Comparison of ENCODE assay signal across 9 cellular contexts in the genomic region with DNA sequence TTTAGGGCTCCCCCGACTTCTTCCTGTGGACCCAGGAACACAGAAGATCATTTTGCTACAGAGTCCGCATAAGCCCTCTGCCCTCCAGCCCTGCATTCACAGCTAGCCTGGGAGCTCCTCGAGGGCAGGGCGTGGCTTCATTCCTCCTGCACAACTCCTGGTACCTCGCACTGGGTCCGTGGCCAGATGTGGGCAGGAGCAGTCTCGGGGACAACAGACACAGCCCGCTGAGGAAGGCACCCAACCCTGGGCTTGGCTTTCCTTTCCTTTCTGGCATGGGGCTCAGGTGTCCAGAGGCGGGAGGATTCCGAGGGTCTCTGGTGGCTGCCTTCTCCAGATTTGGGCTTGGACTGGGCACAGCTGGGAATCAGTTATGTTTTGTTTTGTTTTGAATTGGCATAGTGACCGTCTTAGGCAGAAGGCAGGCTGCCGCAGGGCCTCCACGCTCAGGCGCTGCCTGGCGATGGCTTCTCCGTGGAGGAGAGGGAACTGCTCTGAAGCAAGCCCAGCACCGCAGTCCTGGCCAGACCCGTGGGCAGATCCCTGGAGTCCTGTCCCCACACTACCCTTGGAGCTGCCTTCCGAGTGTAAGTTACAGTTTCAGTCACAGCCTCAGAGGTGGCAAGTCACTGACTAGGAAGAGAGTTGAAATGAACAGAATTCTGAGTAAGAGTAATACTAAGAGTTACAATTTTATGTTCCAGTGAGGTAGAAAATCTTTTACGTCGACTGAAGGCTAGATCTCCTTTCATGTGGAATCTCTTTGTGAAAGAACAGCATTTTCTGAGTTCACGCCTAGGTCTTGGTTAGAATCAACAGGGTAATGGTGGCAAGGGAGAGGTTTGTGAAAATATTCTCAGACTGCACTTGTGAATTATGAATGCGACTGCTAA. TPM values are rescaled to one million over a fixed set of nuclear protein-coding genes. Genes with fewer than 3 reads are reported as not detected.
DNase-seq lines count a peak whose midpoint lies in the region; ATAC-seq and TF ChIP-seq lines count a peak whose summit lies in the region.
"Had no signal": no experiment of that assay in that cellular context is flagged by ENCODE, and none has a peak within 500 bp of the region (broad histone marks: within the 10 kb centered on the region; RNA-seq: fewer than 3 reads in every experiment).

No MANE protein-coding gene starts in this region.

- H3K4me1 ChIP-seq in esophagus (ENCODE audit: control insufficient read depth in 2 of 2, insufficient read depth in 2 of 2, low read length in 1 of 2) = peaks cover 7 to 12% of the 10 kb centered on the region in 2 donors
- H3K4me1 ChIP-seq in psoas muscle = peaks cover 60% of the 10 kb centered on the region

- H3K36me3 Mint-ChIP-seq in natural killer cell treated with Interleukin-12 subunit alpha and Interleukin-12 subunit beta and Interleukin-15 and Interleukin-18, amount 100 ng/mL, for 72 hours = no peaks in the 10 kb centered on the region
- H3K36me3 Mint-ChIP-seq in natural killer cell = no peaks in the 10 kb centered on the region

- H3K9me3 ChIP-seq in esophagus (ENCODE audit: control insufficient read depth in 2 of 2, insufficient read depth in 1 of 2, low read depth in 1 of 2, low read length in 1 of 2) (no peaks in the 10 kb centered on the region), psoas muscle (no peaks in the 10 kb centered on the region)
- H3K9me3 ChIP-seq: testis had no signal

- H3K27ac Mint-ChIP-seq in natural killer cell treated with Interleukin-12 subunit alpha and Interleukin-12 subunit beta and Interleukin-15 and Interleukin-18, amount 100 ng/mL, for 72 hours = peak overlapping the region in 1 of 2 donors; percentile 18
- no peak overlapping the region for H3K27ac Mint-ChIP-seq in natural killer cell

- DNase-seq in natural killer cell treated with Interleukin-12 subunit alpha and Interleukin-12 subunit beta and Interleukin-15 and Interleukin-18, amount 100 ng/mL, for 72 hours (ENCODE audit: low spot score) = no peak
- DNase-seq in natural killer cell = no peak
- DNase-seq in psoas muscle = peak; percentile 70 to 73
- no peak for DNase-seq in GM13977 (ENCODE audit: low spot score)
- DNase-seq in GM20000 (ENCODE audit: low spot score) = no peak
- DNase-seq: testis had no signal

- in situ Hi-C loops in GM13977 (cut with MboI; ENCODE audit: low pct_unique_long_range_greater_than_20kb, low sequenced_read_pairs, unreplicated experiment) = no loop called here

- peak; percentile 52 to 82 for ATAC-seq in natural killer cell treated with Interleukin-12 subunit alpha and Interleukin-12 subunit beta and Interleukin-15 and Interleukin-18, amount 100 ng/mL, for 72 hours
- ATAC-seq in natural killer cell (no peak), psoas muscle (peak; percentile 78 to 84 (median 80)), HG02970 (IDR thresholded peaks at IDR 0.05; ENCODE audit: low FRiP score, unreplicated experiment) (no peak), GM21723 (IDR thresholded peaks at IDR 0.05; ENCODE audit: unreplicated experiment) (no peak)

- no peaks in the 10 kb centered on the region for H3K27me3 ChIP-seq in esophagus (ENCODE audit: control insufficient read depth in 1 of 2, insufficient read depth in 2 of 2, low read length in 2 of 2)
- no peaks in the 10 kb centered on the region for H3K27me3 ChIP-seq in psoas muscle (ENCODE audit: insufficient read depth in 3 of 3, low read length in 2 of 3)
- H3K27me3 ChIP-seq: testis had no signal

- peaks cover 28 to 31% of the 10 kb centered on the region in 2 donors for H3K27me3 Mint-ChIP-seq in natural killer cell treated with Interleukin-12 subunit alpha and Interleukin-12 subunit beta and Interleukin-15 and Interleukin-18, amount 100 ng/mL, for 72 hours
- peaks cover 11 to 37% of the 10 kb centered on the region in 2 donors for H3K27me3 Mint-ChIP-seq in natural killer cell (ENCODE audit: low read depth in 2 of 2)

- peak overlapping the region in 1 of 2 donors; percentile 14 for H3K4me3 ChIP-seq in esophagus (ENCODE audit: low read depth in 1 of 2, low read length in 2 of 2)
- peak overlapping the region; percentile 50 for H3K4me3 ChIP-seq in psoas muscle
- H3K4me3 ChIP-seq: testis had no signal

- intact Hi-C loops in natural killer cell (cut with micrococcal nuclease) (no loop called here), psoas muscle (cut with DNase I) (loop anchor here in 1 of 2 donors (5.0 to 10.0 kb wide), 2 partner anchors 111 to 188 kb away; no protein-coding TSS in a partner anchor)

- peaks cover 6 to 19% of the 10 kb centered on the region in 2 donors for H3K4me1 Mint-ChIP-seq in natural killer cell treated with Interleukin-12 subunit alpha and Interleukin-12 subunit beta and Interleukin-15 and Interleukin-18, amount 100 ng/mL, for 72 hours (ENCODE audit: low read depth in 2 of 2)
- H3K4me1 Mint-ChIP-seq in natural killer cell = peaks cover 4 to 6% of the 10 kb centered on the region in 2 donors

- H3K9me3 Mint-ChIP-seq in natural killer cell treated with Interleukin-12 subunit alpha and Interleukin-12 subunit beta and Interleukin-15 and Interleukin-18, amount 100 ng/mL, for 72 hours = no peaks in the 10 kb centered on the region
- no peaks in the 10 kb centered on the region for H3K9me3 Mint-ChIP-seq in natural killer cell

- H3K4me3 Mint-ChIP-seq in natural killer cell treated with Interleukin-12 subunit alpha and Interleukin-12 subunit beta and Interleukin-15 and Interleukin-18, amount 100 ng/mL, for 72 hours = peak overlapping the region; percentile 33
- H3K4me3 Mint-ChIP-seq in natural killer cell = no peak overlapping the region

- 38 to 60% methylated on average over 23 of the region's 23 CpGs for WGBS in esophagus, 2 donors
- 23 to 32% (median 24%) methylated on average over 23 of the region's 23 CpGs for WGBS in psoas muscle, 3 donors

- H3K36me3 ChIP-seq in esophagus (ENCODE audit: control insufficient read depth in 2 of 2, insufficient read depth in 2 of 2, low read length in 1 of 2) (no peaks in the 10 kb centered on the region), psoas muscle (ENCODE audit: insufficient read depth in 1 of 2, low read depth in 1 of 2) (no peaks in the 10 kb centered on the region)

- TF ChIP-seq CTCF in natural killer cell (IDR thresholded peaks at IDR 0.05) (no peak), psoas muscle (IDR thresholded peaks at IDR 0.05) (no peak), GM13977 (IDR thresholded peaks at IDR 0.05; ENCODE audit: extremely low read depth, insufficient read depth, missing control alignments) (no peak), GM20000 (IDR thresholded peaks at IDR 0.05; ENCODE audit: extremely low read depth, missing control alignments) (no peak)

- H3K27ac ChIP-seq in esophagus (ENCODE audit: low read depth in 2 of 2, low read length in 1 of 2) = peak overlapping the region; percentile 29 to 69
- H3K27ac ChIP-seq in psoas muscle = peak overlapping the region; percentile 65

RNA-seq across cellular contexts. Expression of a gene that starts 47.9 kb away (rescaled TPM):
- 10 to 100 TPM; 16.3 to 19.5 TPM for total RNA-seq in natural killer cell treated with Interleukin-12 subunit alpha and Interleukin-12 subunit beta and Interleukin-15 and Interleukin-18, amount 100 ng/mL, for 72 hours
- 10 to 100 TPM; 24.0 to 36.3 (median 29.2) TPM for total RNA-seq in natural killer cell
- under 1 TPM; 0.79 to 0.99 TPM for polyA plus RNA-seq in esophagus
- 10 to 100 TPM in 1 of 4 donors, 1 to 10 TPM in 3; 3.8 to 13.9 (median 7.8) TPM for total RNA-seq in psoas muscle
- polyA plus RNA-seq in psoas muscle = 1 to 10 TPM; 1.8 to 2.1 (median 2.0) TPM

Comparison
In these comparisons a context has a peak if more than half of its experiments do, and no peak if none do; other contexts are left out.
1. ATAC-seq: peak in natural killer cell treated with Interleukin-12 subunit alpha and Interleukin-12 subunit beta and Interleukin-15 and Interleukin-18, amount 100 ng/mL, for 72 hours (2 of 2) and psoas muscle (4 of 4); none in natural killer cell (0 of 3), HG02970 (single experiment) and GM21723 (single experiment).
2. DNase-seq: peak in psoas muscle (2 of 2); none in natural killer cell treated with Interleukin-12 subunit alpha and Interleukin-12 subunit beta and Interleukin-15 and Interleukin-18, amount 100 ng/mL, for 72 hours (single experiment), natural killer cell (single experiment), GM13977 (single experiment) and GM20000 (single experiment).